ENCODE assay signal across 9 cellular contexts in genomic region chr17:6666077-6666521, GRCh38. TPM values are rescaled to one million over a fixed set of nuclear protein-coding genes. Genes with fewer than 3 reads are reported as not detected.
A peak's percentile ranks its signal among the peaks of the same experiment; 100 is the strongest.
DNase-seq lines count a peak whose midpoint lies in the region; ATAC-seq and TF ChIP-seq lines count a peak whose summit lies in the region.
"Had no signal": no experiment of that assay in that cellular context is flagged by ENCODE, and none has a peak within 500 bp of the region (broad histone marks: within the 10 kb centered on the region; RNA-seq: fewer than 3 reads in every experiment).

No MANE protein-coding gene starts in this region.

- CTCF ChIA-PET in CD4-positive, alpha-beta memory T cell (lab: Charles Lee; ENCODE audit: partially characterized antibody): interaction anchor here (0.6 to 1.9 kb wide), 7 partner anchors 24 to 245 kb away, joined by 3 to 6 read pairs (median 5); partner anchors contain the start of gene XAF1

- no peak for ATAC-seq in GM18868 (IDR thresholded peaks at IDR 0.05; ENCODE audit: unreplicated experiment)

- DNase-seq in CD4-positive, alpha-beta memory T cell: peak in 3 of 5 donors; percentile 19 to 32 (median 25)
- DNase-seq in HCEC 1CT (peak; percentile 64), NOMO-1 (lab: John Stamatoyannopoulos, UW; ENCODE audit: unreplicated experiment in 2 of 2) (peak; percentile 48 to 63), fibroblast of the conjunctiva (ENCODE audit: low read depth) (peak; percentile 80), vagina (ENCODE audit: extremely low spot score in 2 of 2) (peak; percentile 87 to 95)
- peak; percentile 58 for DNase-seq in activated T-cell treated with anti-CD3 and anti-CD28 coated beads, Interleukin-2, amount 50 U/mL, for 24 hours

- no peak for TF ChIP-seq POLR2A in vagina (IDR thresholded peaks at IDR 0.05)

- no peaks in the 10 kb centered on the region for H3K27me3 ChIP-seq in CD4-positive, alpha-beta memory T cell (ENCODE audit: insufficient read depth, low read length)
- H3K27me3 ChIP-seq in vagina: no peaks in the 10 kb centered on the region

- H3K9me3 Mint-ChIP-seq in CD4-positive, alpha-beta memory T cell: peaks cover 0 to 2% (median 0%) of the 10 kb centered on the region in 8 donors
- H3K9me3 Mint-ChIP-seq in activated T-cell treated with anti-CD3 and anti-CD28 coated beads, Interleukin-2, amount 50 U/mL, for 24 hours: no peaks in the 10 kb centered on the region
- no peaks in the 10 kb centered on the region for H3K9me3 Mint-ChIP-seq in nephron
- H3K9me3 Mint-ChIP-seq: T-helper 1 cell treated with Interleukin-12 subunit alpha and Interleukin-12 subunit beta and Interleukin-4 antibody, amounts not matched to agents 30 μg/mL and 1 μg/mL, for 36 hours had no signal

- no peaks in the 10 kb centered on the region for H3K27me3 Mint-ChIP-seq in CD4-positive, alpha-beta memory T cell
- no peaks in the 10 kb centered on the region for H3K27me3 Mint-ChIP-seq in activated T-cell treated with anti-CD3 and anti-CD28 coated beads, Interleukin-2, amount 50 U/mL, for 24 hours
- H3K27me3 Mint-ChIP-seq in nephron (ENCODE audit: low read depth): peaks cover 41% of the 10 kb centered on the region

- H3K4me3 ChIP-seq in CD4-positive, alpha-beta memory T cell (ENCODE audit: low read length in 2 of 2): no peak overlapping the region
- no peak overlapping the region for H3K4me3 ChIP-seq in vagina

- H3K27ac ChIP-seq in CD4-positive, alpha-beta memory T cell (ENCODE audit: low read depth, low read length): no peak overlapping the region
- no peak overlapping the region for H3K27ac ChIP-seq in vagina

- H3K4me3 Mint-ChIP-seq in CD4-positive, alpha-beta memory T cell: no peak overlapping the region
- H3K4me3 Mint-ChIP-seq in activated T-cell treated with anti-CD3 and anti-CD28 coated beads, Interleukin-2, amount 50 U/mL, for 24 hours: no peak overlapping the region
- no peak overlapping the region for H3K4me3 Mint-ChIP-seq in nephron
- H3K4me3 Mint-ChIP-seq: T-helper 1 cell treated with Interleukin-12 subunit alpha and Interleukin-12 subunit beta and Interleukin-4 antibody, amounts not matched to agents 30 μg/mL and 1 μg/mL, for 36 hours had no signal

- intact Hi-C loops in CD4-positive, alpha-beta memory T cell (cut with micrococcal nuclease): loop anchor here (1.0 to 5.0 kb wide), 2 partner anchors 176 to 338 kb away; no protein-coding TSS in a partner anchor
- intact Hi-C loops in vagina (cut with DNase I): loop anchor here (10.0 kb wide), 2 partner anchors 169 to 339 kb away; partner anchors contain the start of gene TEKT1

- peaks cover 2 to 9% (median 4%) of the 10 kb centered on the region in 4 donors for H3K4me1 Mint-ChIP-seq in CD4-positive, alpha-beta memory T cell
- peaks cover 12% of the 10 kb centered on the region for H3K4me1 Mint-ChIP-seq in activated T-cell treated with anti-CD3 and anti-CD28 coated beads, Interleukin-2, amount 50 U/mL, for 24 hours (ENCODE audit: low read depth)
- no peaks in the 10 kb centered on the region for H3K4me1 Mint-ChIP-seq in nephron

- no peaks in the 10 kb centered on the region for H3K36me3 ChIP-seq in CD4-positive, alpha-beta memory T cell (ENCODE audit: insufficient read depth, low read length)
- H3K36me3 ChIP-seq in vagina: no peaks in the 10 kb centered on the region

- TF ChIP-seq CTCF in nephron (IDR thresholded peaks at IDR 0.05; ENCODE audit: unreplicated experiment in 3 of 3) (peak; percentile 82 to 86 (median 85)), vagina (IDR thresholded peaks at IDR 0.05) (peak; percentile 59 to 86 (median 72))

- no peak overlapping the region for H3K27ac Mint-ChIP-seq in CD4-positive, alpha-beta memory T cell
- no peak overlapping the region for H3K27ac Mint-ChIP-seq in activated T-cell treated with anti-CD3 and anti-CD28 coated beads, Interleukin-2, amount 50 U/mL, for 24 hours
- H3K27ac Mint-ChIP-seq in nephron: no peak overlapping the region
- H3K27ac Mint-ChIP-seq: T-helper 1 cell treated with Interleukin-12 subunit alpha and Interleukin-12 subunit beta and Interleukin-4 antibody, amounts not matched to agents 30 μg/mL and 1 μg/mL, for 36 hours had no signal

- POLR2A ChIA-PET in CD4-positive, alpha-beta memory T cell (lab: Charles Lee; ENCODE audit: partially characterized antibody): no interaction called here

- peaks cover 11% of the 10 kb centered on the region in 2 donors for H3K36me3 Mint-ChIP-seq in CD4-positive, alpha-beta memory T cell
- H3K36me3 Mint-ChIP-seq in activated T-cell treated with anti-CD3 and anti-CD28 coated beads, Interleukin-2, amount 50 U/mL, for 24 hours (ENCODE audit: low read depth): peaks cover 3% of the 10 kb centered on the region
- no peaks in the 10 kb centered on the region for H3K36me3 Mint-ChIP-seq in nephron (ENCODE audit: low read depth)

- no peaks in the 10 kb centered on the region for H3K9me3 ChIP-seq in CD4-positive, alpha-beta memory T cell (ENCODE audit: control insufficient read depth in 1 of 2, low read length in 2 of 2)
- no peaks in the 10 kb centered on the region for H3K9me3 ChIP-seq in vagina

- peaks cover 4% of the 10 kb centered on the region for H3K4me1 ChIP-seq in CD4-positive, alpha-beta memory T cell (ENCODE audit: insufficient read depth, low read length)
- no peaks in the 10 kb centered on the region for H3K4me1 ChIP-seq in vagina

RNA-seq across cellular contexts. Expression of gene C17orf100, which starts 14.5 kb away (rescaled TPM):
- total RNA-seq in CD4-positive, alpha-beta memory T cell: 1 to 10 TPM; 4.0 to 4.3 TPM
- 1 to 10 TPM; 4.3 to 4.7 TPM for polyA plus RNA-seq in CD4-positive, alpha-beta memory T cell
- 3.2 TPM for total RNA-seq in vagina

RNA-seq across cellular contexts. Expression of gene MED31, which starts 14.7 kb away (rescaled TPM):
- 10 to 100 TPM; 30.8 to 35.8 TPM for total RNA-seq in CD4-positive, alpha-beta memory T cell
- polyA plus RNA-seq in CD4-positive, alpha-beta memory T cell: 10 to 100 TPM; 25.6 to 44.7 TPM
- 13.3 TPM for total RNA-seq in vagina

RNA-seq across cellular contexts. Expression of gene TXNDC17, which starts 25.2 kb away (rescaled TPM):
- 10 to 100 TPM; 17.0 to 27.1 TPM for total RNA-seq in CD4-positive, alpha-beta memory T cell
- polyA plus RNA-seq in CD4-positive, alpha-beta memory T cell: 100 to 1,000 TPM in 1 of 2 donors, 10 to 100 TPM in 1; 74.7 to 122 TPM
- total RNA-seq in vagina: 164 TPM

RNA-seq across cellular contexts. Expression of gene KIAA0753, which starts 25.6 kb away (rescaled TPM):
- 10 to 100 TPM; 15.6 to 18.6 TPM for total RNA-seq in CD4-positive, alpha-beta memory T cell
- 1 to 10 TPM; 1.8 to 3.4 TPM for polyA plus RNA-seq in CD4-positive, alpha-beta memory T cell
- total RNA-seq in vagina: 14.5 TPM

RNA-seq across cellular contexts. Expression of gene SLC13A5, which starts 47.1 kb away (rescaled TPM):
- not detected for total RNA-seq in CD4-positive, alpha-beta memory T cell
- not detected for polyA plus RNA-seq in CD4-positive, alpha-beta memory T cell
- 1.7 TPM for total RNA-seq in vagina

Comparison
In these comparisons a context has a peak if more than half of its experiments do, and no peak if none do; other contexts are left out.
1. DNase-seq: peak in every context shown above with its lines; median percentile 91 in vagina; 80 in fibroblast of the conjunctiva; 64 in HCEC 1CT; 58 in activated T-cell treated with anti-CD3 and anti-CD28 coated beads, Interleukin-2, amount 50 U/mL, for 24 hours; 56 in NOMO-1; 25 in CD4-positive, alpha-beta memory T cell.